In the genomic region with DNA sequence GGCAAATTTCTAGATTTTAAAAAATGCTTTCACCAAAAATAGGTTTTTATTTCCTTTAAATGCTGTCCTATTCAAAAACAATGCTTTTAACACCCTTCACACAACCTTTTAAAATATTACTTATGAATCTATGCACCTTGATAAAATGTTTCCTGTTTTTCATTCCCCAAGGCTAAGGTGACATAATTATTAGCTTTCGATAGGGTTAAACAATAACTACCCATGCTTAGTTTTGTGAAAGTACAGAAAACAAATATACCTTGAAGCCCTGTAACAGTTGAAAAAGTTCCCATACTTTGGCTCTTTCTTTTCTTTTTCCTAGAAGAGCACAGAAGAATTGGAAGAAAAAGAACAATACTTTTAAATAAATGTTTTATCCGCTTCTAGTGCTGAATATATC, we compare ENCODE assay signal across 1 cellular context.
TF ChIP-seq lines count a peak whose summit lies in the region.

No MANE protein-coding gene starts in this region.

TF ChIP-seq in HepG2, 621 proteins besides CTCF, POLR2A, EP300 and RAD21:
- no peak for TF ChIP-seq HOXD1 (CRISPR knock-in tag; IDR thresholded peaks at IDR 0.05)
- no peak for TF ChIP-seq FOXP1 (IDR thresholded peaks at IDR 0.05)
- TF ChIP-seq FOXP1 (CRISPR knock-in tag; IDR thresholded peaks at IDR 0.05), result peak; percentile 31; the same call in 1 of the 2 replicates
- TF ChIP-seq ZNF367 (CRISPR knock-in tag; IDR thresholded peaks at IDR 0.05; ENCODE audit: borderline replicate concordance), result no peak
- TF ChIP-seq, protein P1, sequence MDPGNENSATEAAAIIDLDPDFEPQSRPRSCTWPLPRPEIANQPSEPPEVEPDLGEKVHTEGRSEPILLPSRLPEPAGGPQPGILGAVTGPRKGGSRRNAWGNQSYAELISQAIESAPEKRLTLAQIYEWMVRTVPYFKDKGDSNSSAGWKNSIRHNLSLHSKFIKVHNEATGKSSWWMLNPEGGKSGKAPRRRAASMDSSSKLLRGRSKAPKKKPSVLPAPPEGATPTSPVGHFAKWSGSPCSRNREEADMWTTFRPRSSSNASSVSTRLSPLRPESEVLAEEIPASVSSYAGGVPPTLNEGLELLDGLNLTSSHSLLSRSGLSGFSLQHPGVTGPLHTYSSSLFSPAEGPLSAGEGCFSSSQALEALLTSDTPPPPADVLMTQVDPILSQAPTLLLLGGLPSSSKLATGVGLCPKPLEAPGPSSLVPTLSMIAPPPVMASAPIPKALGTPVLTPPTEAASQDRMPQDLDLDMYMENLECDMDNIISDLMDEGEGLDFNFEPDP (CRISPR knock-in tag; conservative IDR thresholded peaks at IDR 0.05), result no peak
- TF ChIP-seq, protein P2, sequence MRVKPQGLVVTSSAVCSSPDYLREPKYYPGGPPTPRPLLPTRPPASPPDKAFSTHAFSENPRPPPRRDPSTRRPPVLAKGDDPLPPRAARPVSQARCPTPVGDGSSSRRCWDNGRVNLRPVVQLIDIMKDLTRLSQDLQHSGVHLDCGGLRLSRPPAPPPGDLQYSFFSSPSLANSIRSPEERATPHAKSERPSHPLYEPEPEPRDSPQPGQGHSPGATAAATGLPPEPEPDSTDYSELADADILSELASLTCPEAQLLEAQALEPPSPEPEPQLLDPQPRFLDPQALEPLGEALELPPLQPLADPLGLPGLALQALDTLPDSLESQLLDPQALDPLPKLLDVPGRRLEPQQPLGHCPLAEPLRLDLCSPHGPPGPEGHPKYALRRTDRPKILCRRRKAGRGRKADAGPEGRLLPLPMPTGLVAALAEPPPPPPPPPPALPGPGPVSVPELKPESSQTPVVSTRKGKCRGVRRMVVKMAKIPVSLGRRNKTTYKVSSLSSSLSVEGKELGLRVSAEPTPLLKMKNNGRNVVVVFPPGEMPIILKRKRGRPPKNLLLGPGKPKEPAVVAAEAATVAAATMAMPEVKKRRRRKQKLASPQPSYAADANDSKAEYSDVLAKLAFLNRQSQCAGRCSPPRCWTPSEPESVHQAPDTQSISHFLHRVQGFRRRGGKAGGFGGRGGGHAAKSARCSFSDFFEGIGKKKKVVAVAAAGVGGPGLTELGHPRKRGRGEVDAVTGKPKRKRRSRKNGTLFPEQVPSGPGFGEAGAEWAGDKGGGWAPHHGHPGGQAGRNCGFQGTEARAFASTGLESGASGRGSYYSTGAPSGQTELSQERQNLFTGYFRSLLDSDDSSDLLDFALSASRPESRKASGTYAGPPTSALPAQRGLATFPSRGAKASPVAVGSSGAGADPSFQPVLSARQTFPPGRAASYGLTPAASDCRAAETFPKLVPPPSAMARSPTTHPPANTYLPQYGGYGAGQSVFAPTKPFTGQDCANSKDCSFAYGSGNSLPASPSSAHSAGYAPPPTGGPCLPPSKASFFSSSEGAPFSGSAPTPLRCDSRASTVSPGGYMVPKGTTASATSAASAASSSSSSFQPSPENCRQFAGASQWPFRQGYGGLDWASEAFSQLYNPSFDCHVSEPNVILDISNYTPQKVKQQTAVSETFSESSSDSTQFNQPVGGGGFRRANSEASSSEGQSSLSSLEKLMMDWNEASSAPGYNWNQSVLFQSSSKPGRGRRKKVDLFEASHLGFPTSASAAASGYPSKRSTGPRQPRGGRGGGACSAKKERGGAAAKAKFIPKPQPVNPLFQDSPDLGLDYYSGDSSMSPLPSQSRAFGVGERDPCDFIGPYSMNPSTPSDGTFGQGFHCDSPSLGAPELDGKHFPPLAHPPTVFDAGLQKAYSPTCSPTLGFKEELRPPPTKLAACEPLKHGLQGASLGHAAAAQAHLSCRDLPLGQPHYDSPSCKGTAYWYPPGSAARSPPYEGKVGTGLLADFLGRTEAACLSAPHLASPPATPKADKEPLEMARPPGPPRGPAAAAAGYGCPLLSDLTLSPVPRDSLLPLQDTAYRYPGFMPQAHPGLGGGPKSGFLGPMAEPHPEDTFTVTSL (CRISPR knock-in tag; IDR thresholded peaks at IDR 0.05; ENCODE audit: borderline replicate concordance), result peak; percentile 81; the same call in 1 of the 2 replicates
- TF ChIP-seq ZNF383 (CRISPR knock-in tag; IDR thresholded peaks at IDR 0.05; ENCODE audit: borderline replicate concordance), result no peak
- no peak for TF ChIP-seq ZMAT3 (CRISPR knock-in tag; conservative IDR thresholded peaks at IDR 0.05)
- peak; percentile 16; the same call in 1 of the 2 replicates for TF ChIP-seq GATAD2A (CRISPR knock-in tag; IDR thresholded peaks at IDR 0.05)
- TF ChIP-seq, protein P3, sequence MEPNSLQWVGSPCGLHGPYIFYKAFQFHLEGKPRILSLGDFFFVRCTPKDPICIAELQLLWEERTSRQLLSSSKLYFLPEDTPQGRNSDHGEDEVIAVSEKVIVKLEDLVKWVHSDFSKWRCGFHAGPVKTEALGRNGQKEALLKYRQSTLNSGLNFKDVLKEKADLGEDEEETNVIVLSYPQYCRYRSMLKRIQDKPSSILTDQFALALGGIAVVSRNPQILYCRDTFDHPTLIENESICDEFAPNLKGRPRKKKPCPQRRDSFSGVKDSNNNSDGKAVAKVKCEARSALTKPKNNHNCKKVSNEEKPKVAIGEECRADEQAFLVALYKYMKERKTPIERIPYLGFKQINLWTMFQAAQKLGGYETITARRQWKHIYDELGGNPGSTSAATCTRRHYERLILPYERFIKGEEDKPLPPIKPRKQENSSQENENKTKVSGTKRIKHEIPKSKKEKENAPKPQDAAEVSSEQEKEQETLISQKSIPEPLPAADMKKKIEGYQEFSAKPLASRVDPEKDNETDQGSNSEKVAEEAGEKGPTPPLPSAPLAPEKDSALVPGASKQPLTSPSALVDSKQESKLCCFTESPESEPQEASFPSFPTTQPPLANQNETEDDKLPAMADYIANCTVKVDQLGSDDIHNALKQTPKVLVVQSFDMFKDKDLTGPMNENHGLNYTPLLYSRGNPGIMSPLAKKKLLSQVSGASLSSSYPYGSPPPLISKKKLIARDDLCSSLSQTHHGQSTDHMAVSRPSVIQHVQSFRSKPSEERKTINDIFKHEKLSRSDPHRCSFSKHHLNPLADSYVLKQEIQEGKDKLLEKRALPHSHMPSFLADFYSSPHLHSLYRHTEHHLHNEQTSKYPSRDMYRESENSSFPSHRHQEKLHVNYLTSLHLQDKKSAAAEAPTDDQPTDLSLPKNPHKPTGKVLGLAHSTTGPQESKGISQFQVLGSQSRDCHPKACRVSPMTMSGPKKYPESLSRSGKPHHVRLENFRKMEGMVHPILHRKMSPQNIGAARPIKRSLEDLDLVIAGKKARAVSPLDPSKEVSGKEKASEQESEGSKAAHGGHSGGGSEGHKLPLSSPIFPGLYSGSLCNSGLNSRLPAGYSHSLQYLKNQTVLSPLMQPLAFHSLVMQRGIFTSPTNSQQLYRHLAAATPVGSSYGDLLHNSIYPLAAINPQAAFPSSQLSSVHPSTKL (CRISPR knock-in tag; IDR thresholded peaks at IDR 0.05), result peak; percentile 42; the same call in 1 of the 2 replicates
- TF ChIP-seq CREM (IDR thresholded peaks at IDR 0.05), result no peak
- no peak for TF ChIP-seq CREM (CRISPR knock-in tag; IDR thresholded peaks at IDR 0.05)
- TF ChIP-seq TAF1 (CRISPR knock-in tag; IDR thresholded peaks at IDR 0.05), result no peak
- TF ChIP-seq, protein P4, sequence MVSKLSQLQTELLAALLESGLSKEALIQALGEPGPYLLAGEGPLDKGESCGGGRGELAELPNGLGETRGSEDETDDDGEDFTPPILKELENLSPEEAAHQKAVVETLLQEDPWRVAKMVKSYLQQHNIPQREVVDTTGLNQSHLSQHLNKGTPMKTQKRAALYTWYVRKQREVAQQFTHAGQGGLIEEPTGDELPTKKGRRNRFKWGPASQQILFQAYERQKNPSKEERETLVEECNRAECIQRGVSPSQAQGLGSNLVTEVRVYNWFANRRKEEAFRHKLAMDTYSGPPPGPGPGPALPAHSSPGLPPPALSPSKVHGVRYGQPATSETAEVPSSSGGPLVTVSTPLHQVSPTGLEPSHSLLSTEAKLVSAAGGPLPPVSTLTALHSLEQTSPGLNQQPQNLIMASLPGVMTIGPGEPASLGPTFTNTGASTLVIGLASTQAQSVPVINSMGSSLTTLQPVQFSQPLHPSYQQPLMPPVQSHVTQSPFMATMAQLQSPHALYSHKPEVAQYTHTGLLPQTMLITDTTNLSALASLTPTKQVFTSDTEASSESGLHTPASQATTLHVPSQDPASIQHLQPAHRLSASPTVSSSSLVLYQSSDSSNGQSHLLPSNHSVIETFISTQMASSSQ (IDR thresholded peaks at IDR 0.05; ENCODE audit: low read depth), result peak; percentile 47; the same call in 1 of the 2 replicates
- TF ChIP-seq, protein P4 (CRISPR knock-in tag; IDR thresholded peaks at IDR 0.05; ENCODE audit: borderline replicate concordance), result no peak
- TF ChIP-seq ELF3 (CRISPR knock-in tag; IDR thresholded peaks at IDR 0.05), result peak; percentile 39; the same call in 1 of the 2 replicates
- TF ChIP-seq, protein P5, sequence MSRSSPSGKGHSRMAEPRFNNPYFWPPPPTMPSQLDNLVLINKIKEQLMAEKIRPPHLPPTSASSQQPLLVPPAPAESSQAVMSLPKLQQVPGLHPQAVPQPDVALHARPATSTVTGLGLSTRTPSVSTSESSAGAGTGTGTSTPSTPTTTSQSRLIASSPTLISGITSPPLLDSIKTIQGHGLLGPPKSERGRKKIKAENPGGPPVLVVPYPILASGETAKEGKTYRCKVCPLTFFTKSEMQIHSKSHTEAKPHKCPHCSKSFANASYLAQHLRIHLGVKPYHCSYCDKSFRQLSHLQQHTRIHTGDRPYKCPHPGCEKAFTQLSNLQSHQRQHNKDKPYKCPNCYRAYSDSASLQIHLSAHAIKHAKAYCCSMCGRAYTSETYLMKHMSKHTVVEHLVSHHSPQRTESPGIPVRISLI (CRISPR knock-in tag; IDR thresholded peaks at IDR 0.05; ENCODE audit: borderline replicate concordance), result no peak
- TF ChIP-seq CCAR2 (optimal IDR thresholded peaks at IDR 0.05; ENCODE audit: low read depth, low read length), result no peak
- TF ChIP-seq, protein P6, sequence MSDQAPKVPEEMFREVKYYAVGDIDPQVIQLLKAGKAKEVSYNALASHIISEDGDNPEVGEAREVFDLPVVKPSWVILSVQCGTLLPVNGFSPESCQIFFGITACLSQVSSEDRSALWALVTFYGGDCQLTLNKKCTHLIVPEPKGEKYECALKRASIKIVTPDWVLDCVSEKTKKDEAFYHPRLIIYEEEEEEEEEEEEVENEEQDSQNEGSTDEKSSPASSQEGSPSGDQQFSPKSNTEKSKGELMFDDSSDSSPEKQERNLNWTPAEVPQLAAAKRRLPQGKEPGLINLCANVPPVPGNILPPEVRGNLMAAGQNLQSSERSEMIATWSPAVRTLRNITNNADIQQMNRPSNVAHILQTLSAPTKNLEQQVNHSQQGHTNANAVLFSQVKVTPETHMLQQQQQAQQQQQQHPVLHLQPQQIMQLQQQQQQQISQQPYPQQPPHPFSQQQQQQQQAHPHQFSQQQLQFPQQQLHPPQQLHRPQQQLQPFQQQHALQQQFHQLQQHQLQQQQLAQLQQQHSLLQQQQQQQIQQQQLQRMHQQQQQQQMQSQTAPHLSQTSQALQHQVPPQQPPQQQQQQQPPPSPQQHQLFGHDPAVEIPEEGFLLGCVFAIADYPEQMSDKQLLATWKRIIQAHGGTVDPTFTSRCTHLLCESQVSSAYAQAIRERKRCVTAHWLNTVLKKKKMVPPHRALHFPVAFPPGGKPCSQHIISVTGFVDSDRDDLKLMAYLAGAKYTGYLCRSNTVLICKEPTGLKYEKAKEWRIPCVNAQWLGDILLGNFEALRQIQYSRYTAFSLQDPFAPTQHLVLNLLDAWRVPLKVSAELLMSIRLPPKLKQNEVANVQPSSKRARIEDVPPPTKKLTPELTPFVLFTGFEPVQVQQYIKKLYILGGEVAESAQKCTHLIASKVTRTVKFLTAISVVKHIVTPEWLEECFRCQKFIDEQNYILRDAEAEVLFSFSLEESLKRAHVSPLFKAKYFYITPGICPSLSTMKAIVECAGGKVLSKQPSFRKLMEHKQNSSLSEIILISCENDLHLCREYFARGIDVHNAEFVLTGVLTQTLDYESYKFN (CRISPR knock-in tag; conservative IDR thresholded peaks at IDR 0.05), result peak; percentile 77
- TF ChIP-seq SOX5 (CRISPR knock-in tag; IDR thresholded peaks at IDR 0.05; ENCODE audit: borderline replicate concordance), result 0 out of 2 replicates have a peak, but pooled peaks have one; percentile 18
- TF ChIP-seq NFIC (IDR thresholded peaks at IDR 0.05; ENCODE audit: low read length), result peak; percentile 49; the same call in 1 of the 2 replicates
- peak; percentile 65; the same call in 1 of the 2 replicates for TF ChIP-seq ZNF652 (CRISPR knock-in tag; IDR thresholded peaks at IDR 0.05; ENCODE audit: borderline replicate concordance, low read depth)
- TF ChIP-seq ZBTB38 (CRISPR knock-in tag; IDR thresholded peaks at IDR 0.05), result no peak
- TF ChIP-seq SOX6 (IDR thresholded peaks at IDR 0.05), result no peak
- TF ChIP-seq SOX6 (CRISPR knock-in tag; IDR thresholded peaks at IDR 0.05), result no peak
